Comparison of ENCODE assay signal across 30 cellular contexts in the genomic region with DNA sequence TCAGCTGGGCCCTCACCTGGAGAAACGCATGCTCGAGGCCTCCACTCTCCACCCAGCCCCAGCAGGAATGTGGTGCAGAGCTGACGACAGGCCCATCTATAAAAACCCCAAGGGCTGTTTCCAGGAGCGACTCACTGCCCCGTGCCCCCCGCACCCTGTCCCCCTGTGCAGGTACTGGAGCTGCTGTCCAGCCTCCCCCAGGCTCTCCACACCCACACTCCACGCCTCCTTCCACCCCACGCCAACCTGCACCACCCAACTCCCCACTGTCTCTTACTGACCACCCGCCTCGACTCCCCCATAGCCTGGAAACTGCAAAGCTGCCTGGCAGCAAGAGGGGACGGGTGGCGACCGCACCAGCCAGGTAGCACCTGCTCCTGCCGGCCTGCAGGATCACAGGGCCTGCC. TPM values are rescaled to one million over a fixed set of nuclear protein-coding genes. Genes with fewer than 3 reads are reported as not detected.
DNase-seq lines count a peak whose midpoint lies in the region; ATAC-seq and TF ChIP-seq lines count a peak whose summit lies in the region.
"Had no signal": no experiment of that assay in that cellular context is flagged by ENCODE, and none has a peak within 500 bp of the region (broad histone marks: within the 10 kb centered on the region; RNA-seq: fewer than 3 reads in every experiment).

No MANE protein-coding gene starts in this region.

- TF ChIP-seq CTCF in HEK293 (tag by site-specific recombination; IDR thresholded peaks at IDR 0.05) (no peak), hepatocyte (IDR thresholded peaks at IDR 0.05; ENCODE audit: poor library complexity) (no peak)

- ATAC-seq in HG02798 (IDR thresholded peaks at IDR 0.05; ENCODE audit: poor library complexity, unreplicated experiment), result no peak
- ATAC-seq: CD8-positive, alpha-beta T cell; left ventricle myocardium superior; naive thymus-derived CD8-positive, alpha-beta T cell had no signal

- H3K9me2 ChIP-seq in hepatocyte (replicated peaks; ENCODE audit: insufficient read depth), result no peaks in the 10 kb centered on the region

- CTCF ChIA-PET in HEK293 (lab: Yijun Ruan, JAX), result no interaction called here

- H3K79me2 ChIP-seq in hepatocyte, result peaks cover 77% of the 10 kb centered on the region

- no peak overlapping the region for H2AFZ ChIP-seq in hepatocyte

- H3K4me3 ChIP-seq in HEK293 (ENCODE audit: low read depth, low read length), result no peak overlapping the region
- H3K4me3 ChIP-seq in hepatocyte, result no peak overlapping the region
- H3K4me3 ChIP-seq in rectal smooth muscle tissue (ENCODE audit: low read length), result no peak overlapping the region
- H3K4me3 ChIP-seq: HAP-1, skin epidermis, thoracic aorta, uterus had no signal

- no peak overlapping the region for H3K9ac ChIP-seq in rectal smooth muscle tissue (ENCODE audit: low read length)

- no peaks in the 10 kb centered on the region for H3K27me3 ChIP-seq in hepatocyte
- no peaks in the 10 kb centered on the region for H3K27me3 ChIP-seq in rectal smooth muscle tissue (ENCODE audit: control insufficient read depth, insufficient read depth, low read length)
- H3K27me3 ChIP-seq: uterus had no signal

- H3K4me1 ChIP-seq in HEK293 (ENCODE audit: control insufficient read depth, insufficient read depth, low read length) (no peaks in the 10 kb centered on the region), hepatocyte (ENCODE audit: insufficient read depth) (peaks cover 15% of the 10 kb centered on the region), rectal smooth muscle tissue (ENCODE audit: control insufficient read depth, insufficient read depth, low read length) (peaks cover 16% of the 10 kb centered on the region)
- H3K4me1 ChIP-seq: HAP-1 had no signal

- no peaks in the 10 kb centered on the region for H3K9me3 ChIP-seq in HEK293 (ENCODE audit: control insufficient read depth, insufficient read depth, low read depth, low read length)
- no peaks in the 10 kb centered on the region for H3K9me3 ChIP-seq in hepatocyte (ENCODE audit: low read depth)
- H3K9me3 ChIP-seq: HAP-1, uterus had no signal

- POLR2A ChIA-PET in HEK293 (lab: Yijun Ruan, JAX), result no interaction called here

- no peak overlapping the region for H3K4me2 ChIP-seq in hepatocyte

- 66% methylated on average over 14 of the region's 14 CpGs for WGBS in hepatocyte (ENCODE audit: low lambda C conversion rate, missing lambda C conversion rate)

- H3K36me3 ChIP-seq in HEK293 (ENCODE audit: control insufficient read depth in 2 of 2, insufficient read depth in 1 of 2, low read length in 2 of 2) (no peaks in the 10 kb centered on the region), hepatocyte (replicated peaks; ENCODE audit: insufficient read depth, low read depth) (no peaks in the 10 kb centered on the region), rectal smooth muscle tissue (ENCODE audit: control insufficient read depth, insufficient read depth, low read length) (no peaks in the 10 kb centered on the region)
- H3K36me3 ChIP-seq: HAP-1, thoracic aorta, uterus had no signal

- H3K27ac ChIP-seq in HEK293 (ENCODE audit: extremely low read depth, low read depth, low read length) (no peak overlapping the region), hepatocyte (peak overlapping the region; percentile 54), rectal smooth muscle tissue (ENCODE audit: low read depth, low read length) (peak overlapping the region; percentile 9)
- H3K27ac ChIP-seq: skin epidermis, thoracic aorta had no signal

- DNase-seq in COLO668 (lab: John Stamatoyannopoulos, UW; ENCODE audit: unreplicated experiment) (peak; percentile 49), hepatocyte (ENCODE audit: low spot score) (no peak), hepatic stellate cell (ENCODE audit: low spot score) (no peak), kidney tubule cell (ENCODE audit: low spot score) (no peak)
- DNase-seq: ACHN; activated CD4-positive, alpha-beta T cell treated with anti-CD3 and anti-CD28 coated beads, Interleukin-2, amount 50 U/mL, for 1 hour; activated CD4-positive, CD25-positive, alpha-beta regulatory T cell; activated gamma-delta T cell; activated naive CD8-positive, alpha-beta T cell treated with anti-CD3 and anti-CD28 coated beads for 36 hours; activated T-cell treated with anti-CD3 and anti-CD28 coated beads, Interleukin-2, amount 50 U/mL, for 24 hours; anterior cingulate cortex; CD8-positive, alpha-beta T cell; DMS153; left ventricle myocardium superior; midbrain; MV-4-11; naive thymus-derived CD8-positive, alpha-beta T cell; NCI-H1436; NCI-H2107; NCI-H345; NCI-H774; stimulated activated naive CD4-positive, alpha-beta T cell; T1000; uterus had no signal

- peaks cover 23% of the 10 kb centered on the region for H4K20me1 ChIP-seq in hepatocyte (ENCODE audit: insufficient read depth, poor library complexity, severe bottlenecking)

TF ChIP-seq in HEK293, 187 proteins besides CTCF, POLR2A, EP300 and RAD21:
- peak; percentile 75 for TF ChIP-seq EGR2 (tag by site-specific recombination; IDR thresholded peaks at IDR 0.05; ENCODE audit: low read depth)
- TF ChIP-seq ZFHX2 (tag by site-specific recombination; conservative IDR thresholded peaks at IDR 0.05), result peak; percentile 47; the same call in 1 of the 2 replicates
- TF ChIP-seq ZNF555 (tag by site-specific recombination; conservative IDR thresholded peaks at IDR 0.05), result no peak

RNA-seq across cellular contexts. Expression of gene DIP2C, which starts 43.3 kb away (rescaled TPM):
- 9.9 and 12.8 TPM in 2 replicates for total RNA-seq in hepatocyte
- 11.1 and 13.2 TPM in 2 replicates for polyA plus RNA-seq in hepatocyte
